10 cellular contexts compared by ENCODE assay signal in genomic region chr3:186824430-186825139, GRCh38. TPM values are rescaled to one million over a fixed set of nuclear protein-coding genes. Genes with fewer than 3 reads are reported as not detected.
A peak's percentile ranks its signal among the peaks of the same experiment; 100 is the strongest.
DNase-seq lines count a peak whose midpoint lies in the region; ATAC-seq, FAIRE-seq and TF ChIP-seq lines count a peak whose summit lies in the region.
"Had no signal": no experiment of that assay in that cellular context is flagged by ENCODE, and none has a peak within 500 bp of the region (broad histone marks: within the 10 kb centered on the region; RNA-seq: fewer than 3 reads in every experiment).

No MANE protein-coding gene starts in this region.

- no peak for ATAC-seq in HG03135 (IDR thresholded peaks at IDR 0.05; ENCODE audit: unreplicated experiment)

- no peaks in the 10 kb centered on the region for H4K20me1 ChIP-seq in osteoblast (ENCODE audit: insufficient read depth, low read length)

- H3K4me1 ChIP-seq in osteoblast (ENCODE audit: insufficient read depth, low read length) (peaks cover 19% of the 10 kb centered on the region), kidney (ENCODE audit: control insufficient read depth in 1 of 2, insufficient read depth in 1 of 2, low read depth in 1 of 2, low read length in 2 of 2) (peaks cover 0 to 5% of the 10 kb centered on the region in 2 donors)

- no peaks in the 10 kb centered on the region for H3K36me3 ChIP-seq in H7 (replicated peaks; ENCODE audit: control insufficient read depth, insufficient read depth, low read length)
- no peaks in the 10 kb centered on the region for H3K36me3 ChIP-seq in osteoblast (ENCODE audit: insufficient read depth, low read length)
- no peaks in the 10 kb centered on the region for H3K36me3 ChIP-seq in kidney (ENCODE audit: control insufficient read depth in 1 of 2, insufficient read depth in 2 of 2, low read length in 2 of 2)

- peak overlapping the region; percentile 11 for H2AFZ ChIP-seq in osteoblast (ENCODE audit: low read length)

- TF ChIP-seq CTCF in osteoblast (IDR thresholded peaks at IDR 0.05; ENCODE audit: extremely low read depth, low read depth, low read length) = no peak
- no peak for TF ChIP-seq CTCF in kidney (IDR thresholded peaks at IDR 0.05; ENCODE audit: borderline replicate concordance, extremely low read depth, insufficient read depth)

- peak overlapping the region; percentile 55 for H3K4me2 ChIP-seq in osteoblast (ENCODE audit: insufficient read depth, low read length)

- H3K9me3 ChIP-seq in osteoblast (ENCODE audit: low read depth, low read length) (no peaks in the 10 kb centered on the region), kidney (ENCODE audit: control insufficient read depth in 1 of 2, low read length in 2 of 2) (no peaks in the 10 kb centered on the region)

- peak; percentile 47 for DNase-seq in H7
- peak; percentile 78 to 93 for DNase-seq in NCI-H2081 (lab: John Stamatoyannopoulos, UW)
- peak; percentile 10 for DNase-seq in cerebellar cortex (ENCODE audit: low spot score)
- no peak for DNase-seq in osteoblast (ENCODE audit: insufficient read length, low spot score, missing footprints)
- DNase-seq in AML-193 (lab: John Stamatoyannopoulos, UW) = no peak
- no peak for DNase-seq in kidney
- DNase-seq: Karpas-422 had no signal

- FAIRE-seq in kidney (lab: Jason Lieb, UNC) = no peak
- FAIRE-seq: GM18507 had no signal

- H3K27ac ChIP-seq in osteoblast (ENCODE audit: low read depth, low read length) (no peak overlapping the region), kidney (ENCODE audit: low read depth in 2 of 2, low read length in 2 of 2) (no peak overlapping the region)

- H3K27me3 ChIP-seq in H7 (ENCODE audit: control insufficient read depth, insufficient read depth, low read length) (peaks cover 33% of the 10 kb centered on the region), osteoblast (ENCODE audit: insufficient read depth, low read length) (peaks cover 20% of the 10 kb centered on the region)

- peak overlapping the region; percentile 80 for H3K4me3 ChIP-seq in H7 (ENCODE audit: insufficient read depth, low read depth, low read length)
- H3K4me3 ChIP-seq in osteoblast (ENCODE audit: insufficient read depth, low read length) = no peak overlapping the region
- H3K4me3 ChIP-seq in kidney (ENCODE audit: low read length in 2 of 2) = no peak overlapping the region

- intact Hi-C loops in kidney (cut with DNase I) = no loop called here

- no peak overlapping the region for H3K9ac ChIP-seq in kidney (ENCODE audit: low read length in 2 of 2)

- no peaks in the 10 kb centered on the region for H3K79me2 ChIP-seq in osteoblast (ENCODE audit: insufficient read depth, low read length)

RNA-seq across cellular contexts. Expression of gene ADIPOQ, which starts 17.9 kb away (rescaled TPM):
- not detected in 2 replicates for total RNA-seq in H7 (2014; rRNA removed; shearing (Covaris generic))
- total RNA-seq in osteoblast (under 0.01 TPM in 2 replicates), kidney (not detected)
- polyA plus RNA-seq in kidney (ENCODE audit: insufficient read depth, low read depth, low replicate concordance) = not detected
- total RNA-seq: T-cell had no signal

RNA-seq across cellular contexts. Expression of gene RFC4, which starts 18.3 kb away (rescaled TPM):
- 105 and 131 TPM in 2 replicates for total RNA-seq in H7 (2014; rRNA removed; shearing (Covaris generic))
- total RNA-seq in osteoblast (16.5 and 18.1 TPM in 2 replicates), kidney (8.9 TPM)
- polyA plus RNA-seq in kidney (ENCODE audit: insufficient read depth, low read depth, low replicate concordance) = 11.1 TPM

RNA-seq across cellular contexts. Expression of gene EIF4A2, which starts 41.2 kb away (rescaled TPM):
- 523 and 819 TPM in 2 replicates for total RNA-seq in H7 (2014; rRNA removed; shearing (Covaris generic))
- total RNA-seq in osteoblast (438 and 442 TPM in 2 replicates), kidney (333 TPM)
- 310 TPM for polyA plus RNA-seq in kidney (ENCODE audit: insufficient read depth, low read depth, low replicate concordance)

Comparison
In these comparisons a context has a peak if more than half of its experiments do, and no peak if none do; other contexts are left out.
1. DNase-seq: peak in H7 (single experiment), NCI-H2081 (2 of 2) and cerebellar cortex (single experiment); none in osteoblast (single experiment), AML-193 (0 of 2) and kidney (single experiment).